19 cellular contexts compared by ENCODE assay signal in genomic region chr2:10151462-10151861, GRCh38. TPM values are rescaled to one million over a fixed set of nuclear protein-coding genes. Genes with fewer than 3 reads are reported as not detected.
DNase-seq lines count a peak whose midpoint lies in the region; ATAC-seq, FAIRE-seq and TF ChIP-seq lines count a peak whose summit lies in the region.
"Had no signal": no experiment of that assay in that cellular context is flagged by ENCODE, and none has a peak within 500 bp of the region (broad histone marks: within the 10 kb centered on the region; RNA-seq: fewer than 3 reads in every experiment).

No MANE protein-coding gene starts in this region.

- H3K9ac ChIP-seq in kidney (ENCODE audit: low read length in 2 of 2), result no peak overlapping the region
- H3K9ac ChIP-seq: GM23248 had no signal

- no peak overlapping the region for H3K27ac Mint-ChIP-seq in chondrocyte (ENCODE audit: unreplicated experiment)

- H3K27me3 Mint-ChIP-seq in chondrocyte (ENCODE audit: low read depth), result no peaks in the 10 kb centered on the region
- H3K27me3 Mint-ChIP-seq: CD4-positive, alpha-beta memory T cell had no signal

- H3K36me3 Mint-ChIP-seq in chondrocyte (ENCODE audit: low read depth), result peaks cover 7% of the 10 kb centered on the region
- H3K36me3 Mint-ChIP-seq: CD4-positive, alpha-beta memory T cell had no signal

- H3K4me3 ChIP-seq in left ventricle myocardium inferior, result no peak overlapping the region
- no peak overlapping the region for H3K4me3 ChIP-seq in kidney (ENCODE audit: low read length in 2 of 2)
- H3K4me3 ChIP-seq in sigmoid colon, result no peak overlapping the region
- H3K4me3 ChIP-seq in upper lobe of right lung, result no peak overlapping the region
- H3K4me3 ChIP-seq: GM23248 had no signal

- ATAC-seq in Right ventricle myocardium inferior, result no peak
- ATAC-seq in upper lobe of right lung, result peak; percentile 73

- peak; percentile 11 for DNase-seq in Right ventricle myocardium inferior (ENCODE audit: missing footprints)
- no peak for DNase-seq in left ventricle myocardium inferior
- DNase-seq in kidney, result peak; percentile 2
- peak; percentile 30 for DNase-seq in sigmoid colon
- peak; percentile 32 for DNase-seq in upper lobe of right lung
- DNase-seq in SKM-1 (lab: John Stamatoyannopoulos, UW; ENCODE audit: unreplicated experiment), result no peak
- DNase-seq in anterior cingulate cortex (lab: John Stamatoyannopoulos, UW), result no peak
- no peak for DNase-seq in chondrocyte (ENCODE audit: low spot score)
- DNase-seq: C1 segment of cervical spinal cord; Caco-2; CD4-positive, alpha-beta memory T cell; DMS153; DND-41; GM23248; H7; HCEC 1CT had no signal

- 96 to 97% methylated on average over 5 of the region's 5 CpGs for WGBS in sigmoid colon, 2 donors

- H3K4me1 ChIP-seq in left ventricle myocardium inferior, result no peaks in the 10 kb centered on the region
- H3K4me1 ChIP-seq in kidney (ENCODE audit: control insufficient read depth in 1 of 2, insufficient read depth in 1 of 2, low read depth in 1 of 2, low read length in 2 of 2), result no peaks in the 10 kb centered on the region
- H3K4me1 ChIP-seq in sigmoid colon, result no peaks in the 10 kb centered on the region
- no peaks in the 10 kb centered on the region for H3K4me1 ChIP-seq in upper lobe of right lung
- H3K4me1 ChIP-seq: Caco-2 had no signal

- H3K9me3 Mint-ChIP-seq in chondrocyte (ENCODE audit: low read depth), result peaks cover 7% of the 10 kb centered on the region
- H3K9me3 Mint-ChIP-seq: CD4-positive, alpha-beta memory T cell had no signal

- TF ChIP-seq CTCF in left ventricle myocardium inferior (IDR thresholded peaks at IDR 0.05; ENCODE audit: borderline replicate concordance), result no peak
- TF ChIP-seq CTCF in kidney (IDR thresholded peaks at IDR 0.05; ENCODE audit: borderline replicate concordance, extremely low read depth, insufficient read depth), result no peak
- TF ChIP-seq CTCF in sigmoid colon (IDR thresholded peaks at IDR 0.05), result no peak
- no peak for TF ChIP-seq CTCF in upper lobe of right lung (IDR thresholded peaks at IDR 0.05)
- no peak for TF ChIP-seq CTCF in chondrocyte (IDR thresholded peaks at IDR 0.05)

- no peak overlapping the region for H3K4me3 Mint-ChIP-seq in chondrocyte (ENCODE audit: unreplicated experiment)

- no peaks in the 10 kb centered on the region for H3K9me3 ChIP-seq in left ventricle myocardium inferior (replicated peaks)
- no peaks in the 10 kb centered on the region for H3K9me3 ChIP-seq in kidney (ENCODE audit: control insufficient read depth in 1 of 2, low read length in 2 of 2)
- H3K9me3 ChIP-seq in sigmoid colon, result no peaks in the 10 kb centered on the region
- no peaks in the 10 kb centered on the region for H3K9me3 ChIP-seq in upper lobe of right lung
- H3K9me3 ChIP-seq: Caco-2 had no signal

- no peak for FAIRE-seq in kidney (lab: Jason Lieb, UNC)
- FAIRE-seq: G401.6, GM12892, H1 had no signal

- H3K4me1 Mint-ChIP-seq in chondrocyte (ENCODE audit: low read depth), result no peaks in the 10 kb centered on the region

- H3K27me3 ChIP-seq in left ventricle myocardium inferior (ENCODE audit: low read depth) (no peaks in the 10 kb centered on the region), sigmoid colon (no peaks in the 10 kb centered on the region), upper lobe of right lung (no peaks in the 10 kb centered on the region)

- TF ChIP-seq POLR2A in sigmoid colon (IDR thresholded peaks at IDR 0.05), result no peak

- no peaks in the 10 kb centered on the region for H3K36me3 ChIP-seq in left ventricle myocardium inferior
- no peaks in the 10 kb centered on the region for H3K36me3 ChIP-seq in kidney (ENCODE audit: control insufficient read depth in 1 of 2, insufficient read depth in 2 of 2, low read length in 2 of 2)
- no peaks in the 10 kb centered on the region for H3K36me3 ChIP-seq in sigmoid colon
- H3K36me3 ChIP-seq in upper lobe of right lung, result no peaks in the 10 kb centered on the region

- intact Hi-C loops in Right ventricle myocardium inferior (cut with DNase I) (no loop called here), left ventricle myocardium inferior (cut with micrococcal nuclease) (no loop called here), kidney (cut with DNase I) (no loop called here), sigmoid colon (cut with DNase I) (no loop called here), upper lobe of right lung (cut with DNase I) (no loop called here)

- no peak overlapping the region for H3K27ac ChIP-seq in left ventricle myocardium inferior (replicated peaks)
- no peak overlapping the region for H3K27ac ChIP-seq in kidney (ENCODE audit: low read depth in 2 of 2, low read length in 2 of 2)
- H3K27ac ChIP-seq in sigmoid colon, result no peak overlapping the region
- no peak overlapping the region for H3K27ac ChIP-seq in upper lobe of right lung
- H3K27ac ChIP-seq: GM23248 had no signal

- TF ChIP-seq EP300 in sigmoid colon (IDR thresholded peaks at IDR 0.05), result no peak

RNA-seq across cellular contexts. Expression of gene RRM2, which starts 28.9 kb away (rescaled TPM):
- total RNA-seq in Right ventricle myocardium inferior (4.2 TPM), left ventricle myocardium inferior (2.1 TPM), kidney (5.5 TPM), sigmoid colon (1 to 10 TPM in 2 of 4 donors, under 1 TPM in 1, not detected in 1; 0.16 to 4.3 (median 2.7) TPM), upper lobe of right lung (2.3 TPM), chondrocyte (25.7 to 48.3 TPM (median 26.0 TPM) in 3 replicates)
- polyA plus RNA-seq in kidney (ENCODE audit: insufficient read depth, low read depth, low replicate concordance) (3.6 TPM), sigmoid colon (10 to 100 TPM in 2 of 3 donors, 1 to 10 TPM in 1; 9.6 to 65.8 (median 32.6) TPM)

Comparison
In these comparisons a context has a peak if more than half of its experiments do, and no peak if none do; other contexts are left out.
1. DNase-seq: peak in Right ventricle myocardium inferior (single experiment), kidney (single experiment), sigmoid colon (single experiment) and upper lobe of right lung (single experiment); none in left ventricle myocardium inferior (single experiment), SKM-1 (single experiment), anterior cingulate cortex (0 of 58) and chondrocyte (single experiment).